ENCODE assay signal across 8 cellular contexts in genomic region chr1:229557913-229558414, GRCh38. TPM values are rescaled to one million over a fixed set of nuclear protein-coding genes. Genes with fewer than 3 reads are reported as not detected.
DNase-seq lines count a peak whose midpoint lies in the region; ATAC-seq, FAIRE-seq and TF ChIP-seq lines count a peak whose summit lies in the region.

No MANE protein-coding gene starts in this region.

- H3K27ac ChIP-seq in AG04450 (ENCODE audit: low read depth, low read length) (no peak overlapping the region), heart left ventricle (peak overlapping the region; percentile 75 to 97 (median 92)), pancreas (peak overlapping the region in 3 of 4 donors; percentile 78 to 86 (median 83))

- intact Hi-C loops in heart left ventricle (cut with DNase I) (loop anchor here (1.0 to 10.0 kb wide), 9 partner anchors 39 to 757 kb away; partner anchors contain the start of genes TAF5L (in 5 of the 10), URB2 (in 5 of the 10), GALNT2 (in 1 of the 10) and NUP133 (in 1 of the 10)), pancreas (cut with DNase I) (loop anchor here in 2 of 3 donors (10.0 kb wide), 1 partner anchor 67 kb away; the partner anchor contains the start of genes TAF5L (in 2 of the 2) and URB2 (in 2 of the 2))

- no peaks in the 10 kb centered on the region; the same call in 1 of the 2 replicates for H3K9me3 ChIP-seq in AG04450 (ENCODE audit: control insufficient read depth, insufficient read depth, low read length)
- no peaks in the 10 kb centered on the region for H3K9me3 ChIP-seq in heart left ventricle
- no peaks in the 10 kb centered on the region for H3K9me3 ChIP-seq in pancreas

- H3K36me3 ChIP-seq in heart left ventricle (no peaks in the 10 kb centered on the region), pancreas (no peaks in the 10 kb centered on the region)

- H3K27me3 ChIP-seq in AG04450 (ENCODE audit: control insufficient read depth, insufficient read depth, low read length) (no peaks in the 10 kb centered on the region), heart left ventricle (no peaks in the 10 kb centered on the region), pancreas (no peaks in the 10 kb centered on the region)

- peaks cover 50% of the 10 kb centered on the region for H3K4me1 Mint-ChIP-seq in activated naive CD4-positive, alpha-beta T cell treated with anti-CD3 and anti-CD28 coated beads, Interleukin-2, amount 50 U/mL, for 24 hours

- no peaks in the 10 kb centered on the region for H3K9me3 Mint-ChIP-seq in activated naive CD4-positive, alpha-beta T cell treated with anti-CD3 and anti-CD28 coated beads, Interleukin-2, amount 50 U/mL, for 24 hours

- TF ChIP-seq CTCF in AG04450 (IDR thresholded peaks at IDR 0.05; ENCODE audit: low read depth, low read length) (no peak), heart left ventricle (IDR thresholded peaks at IDR 0.05) (peak in 4 of 12 donors; percentile 15 to 49 (median 34)), pancreas (IDR thresholded peaks at IDR 0.05) (no peak)

- H3K36me3 Mint-ChIP-seq in activated naive CD4-positive, alpha-beta T cell treated with anti-CD3 and anti-CD28 coated beads, Interleukin-2, amount 50 U/mL, for 24 hours: no peaks in the 10 kb centered on the region

- POLR2A ChIA-PET in AG04450 (lab: Yijun Ruan, JAX): interaction anchor here (1.2 to 1.4 kb wide), 2 partner anchors 49 to 68 kb away, joined by 9 to 10 read pairs; partner anchors contain the start of genes NUP133, TAF5L and URB2

- no peak for FAIRE-seq in pancreas (lab: Jason Lieb, UNC)

- no peaks in the 10 kb centered on the region for H3K27me3 Mint-ChIP-seq in activated naive CD4-positive, alpha-beta T cell treated with anti-CD3 and anti-CD28 coated beads, Interleukin-2, amount 50 U/mL, for 24 hours

- peak overlapping the region; percentile 81 for H3K4me3 ChIP-seq in AG04450 (ENCODE audit: low read depth, low read length)
- peak overlapping the region; percentile 76 to 90 (median 80) for H3K4me3 ChIP-seq in heart left ventricle
- H3K4me3 ChIP-seq in pancreas: peak overlapping the region; percentile 42 to 89 (median 84)

- CTCF ChIA-PET in AG04450 (lab: Charles Lee): interaction anchor here (0.6 to 2.6 kb wide), 19 partner anchors 9 to 703 kb away, joined by 3 to 22 read pairs (median 4); partner anchors contain the start of gene URB2

- TF ChIP-seq POLR2A in heart left ventricle (IDR thresholded peaks at IDR 0.05): no peak

- no peak for DNase-seq in AG04450 (ENCODE audit: low read depth, low spot score)
- peak; percentile 13 for DNase-seq in RPMI7951 (ENCODE audit: low read depth)
- DNase-seq in heart left ventricle: peak; percentile 45 to 81 (median 60)
- peak; percentile 34 to 83 (median 57) for DNase-seq in pancreas
- DNase-seq in NCI-H226: no peak

- ATAC-seq in GM18858 (IDR thresholded peaks at IDR 0.05; ENCODE audit: unreplicated experiment) (peak; percentile 14), HG03039 (IDR thresholded peaks at IDR 0.05; ENCODE audit: unreplicated experiment) (peak; percentile 21), heart left ventricle (peak in 3 of 4 donors; percentile 3 to 29 (median 21)), pancreas (peak; percentile 11 to 44 (median 34))

- peak overlapping the region; percentile 78 for H3K27ac Mint-ChIP-seq in activated naive CD4-positive, alpha-beta T cell treated with anti-CD3 and anti-CD28 coated beads, Interleukin-2, amount 50 U/mL, for 24 hours

- 0 to 2% (median 0%) methylated on average over 21 to 59 of the region's 59 CpGs for WGBS in heart left ventricle, 4 donors
- WGBS in pancreas, 2 donors: 0 to 1% methylated on average over 30 to 59 of the region's 59 CpGs

- H3K4me3 Mint-ChIP-seq in activated naive CD4-positive, alpha-beta T cell treated with anti-CD3 and anti-CD28 coated beads, Interleukin-2, amount 50 U/mL, for 24 hours: peak overlapping the region; percentile 85

- peaks cover 0 to 46% (median 23%) of the 10 kb centered on the region in 12 donors for H3K4me1 ChIP-seq in heart left ventricle
- H3K4me1 ChIP-seq in pancreas: peaks cover 0 to 30% (median 0%) of the 10 kb centered on the region in 3 donors

RNA-seq across cellular contexts. Expression of gene ABCB10, which starts 0.5 kb away (rescaled TPM):
- 8.7 and 10.3 TPM in 2 replicates for polyA plus RNA-seq in AG04450 (2011; rRNA removed)
- 8.7 and 9.1 TPM in 2 replicates for polyA minus RNA-seq in AG04450 (2011; rRNA and poly(A)+ RNA removed)
- 14.1 and 17.5 TPM in 2 replicates for total RNA-seq in RPMI7951 (2014; rRNA removed; shearing (Covaris generic))
- total RNA-seq in heart left ventricle: 10 to 100 TPM in 7 of 9 donors, 1 to 10 TPM in 2; 8.4 to 13.3 (median 10.8) TPM
- 1 to 10 TPM; 4.5 to 6.6 TPM for polyA plus RNA-seq in heart left ventricle
- total RNA-seq in pancreas: 1 to 10 TPM; 4.9 to 8.6 (median 7.2) TPM
- 1 to 10 TPM; 3.8 to 6.5 TPM for polyA plus RNA-seq in pancreas

RNA-seq across cellular contexts. Expression of gene NUP133, which starts 49.8 kb away (rescaled TPM):
- polyA plus RNA-seq in AG04450 (2011; rRNA removed) (27.3 and 29.6 TPM in 2 replicates), heart left ventricle (10 to 100 TPM in 1 of 2 donors, 1 to 10 TPM in 1; 8.0 to 16.5 TPM), pancreas (10 to 100 TPM in 1 of 2 donors, 1 to 10 TPM in 1; 6.3 to 13.7 TPM)
- 21.5 and 29.1 TPM in 2 replicates for polyA minus RNA-seq in AG04450 (2011; rRNA and poly(A)+ RNA removed)
- 33.1 and 33.2 TPM in 2 replicates for total RNA-seq in RPMI7951 (2014; rRNA removed; shearing (Covaris generic))
- total RNA-seq in heart left ventricle (10 to 100 TPM; 23.1 to 37.3 (median 31.0) TPM), pancreas (10 to 100 TPM; 12.0 to 18.7 (median 15.2) TPM)

Comparison
In these comparisons a context has a peak if more than half of its experiments do, and no peak if none do; other contexts are left out.
1. DNase-seq: peak in RPMI7951 (single experiment), heart left ventricle (5 of 5) and pancreas (6 of 6); none in AG04450 (single experiment) and NCI-H226 (single experiment).
2. Peak in every context shown above with its lines, with median percentiles within 50 percentile points of each other: H3K4me3 ChIP-seq and ATAC-seq.